Comparison of ENCODE assay signal across 8 cellular contexts in the genomic region with DNA sequence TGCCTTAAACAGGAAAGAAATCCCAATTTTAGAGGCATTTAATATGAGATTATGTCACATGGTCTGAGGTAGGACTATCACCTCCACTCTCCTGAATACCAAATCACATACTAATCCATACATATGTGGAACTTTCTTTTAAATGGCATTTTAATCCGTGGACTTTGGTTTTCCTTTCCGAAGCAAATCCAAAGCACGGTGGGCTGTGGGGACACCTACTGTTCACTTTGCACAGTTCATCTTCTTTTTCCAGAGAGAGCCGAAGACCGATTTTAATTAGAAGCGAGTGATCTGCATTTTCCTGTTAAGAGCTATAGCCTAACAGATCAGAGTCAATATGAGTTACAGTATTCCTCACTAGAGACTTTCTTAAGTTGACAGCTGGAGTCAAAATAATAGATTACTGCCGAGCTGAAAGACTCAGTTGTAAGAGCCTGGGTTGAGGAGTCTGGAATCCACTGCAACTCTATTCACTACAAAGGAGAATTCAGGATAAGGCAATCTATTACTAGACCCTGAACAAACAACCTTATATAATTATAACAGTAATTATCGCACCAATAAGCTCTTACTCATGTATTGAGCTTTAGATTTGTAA.
A peak's percentile ranks its signal among the peaks of the same experiment; 100 is the strongest.
DNase-seq lines count a peak whose midpoint lies in the region; ATAC-seq and TF ChIP-seq lines count a peak whose summit lies in the region.

No MANE protein-coding gene starts in this region.

- CTCF ChIA-PET in RWPE1 (lab: Yijun Ruan, JAX): interaction anchor here (0.6 to 0.8 kb wide), 7 partner anchors 8 to 1960 kb away, joined by 3 to 5 read pairs (median 4); no protein-coding TSS in a partner anchor

- H3K36me3 ChIP-seq in DND-41 (ENCODE audit: insufficient read depth, low read length): no peaks in the 10 kb centered on the region

- no peaks in the 10 kb centered on the region for H4K20me1 ChIP-seq in DND-41 (ENCODE audit: insufficient read depth, low read length)

- no peak overlapping the region for H2AFZ ChIP-seq in DND-41 (ENCODE audit: low read depth, low read length)

- no peaks in the 10 kb centered on the region for H3K9me3 ChIP-seq in DND-41 (ENCODE audit: insufficient read depth, low read length, severe bottlenecking)

- peak; percentile 33; the same call in 1 of the 3 replicates for ATAC-seq in DND-41 (ENCODE audit: insufficient read depth, low read depth)
- peak; percentile 66 for ATAC-seq in GM21619 (IDR thresholded peaks at IDR 0.05; ENCODE audit: unreplicated experiment)
- no peak for ATAC-seq in GM21737 (IDR thresholded peaks at IDR 0.05; ENCODE audit: unreplicated experiment)
- ATAC-seq in GM18873 (IDR thresholded peaks at IDR 0.05; ENCODE audit: low FRiP score, unreplicated experiment): no peak
- no peak for ATAC-seq in GM19467 (IDR thresholded peaks at IDR 0.05; ENCODE audit: unreplicated experiment)

- H3K79me2 ChIP-seq in DND-41 (ENCODE audit: insufficient read depth, low read length): no peaks in the 10 kb centered on the region

- POLR2A ChIA-PET in RWPE1 (lab: Yijun Ruan, JAX; ENCODE audit: low non-redundant PET): no interaction called here

- peak; percentile 73 for TF ChIP-seq CTCF in DND-41 (IDR thresholded peaks at IDR 0.05; ENCODE audit: borderline replicate concordance, extremely low read depth, low read length, poor library complexity, severe bottlenecking)
- peak; percentile 55 for TF ChIP-seq CTCF in RWPE1 (conservative IDR thresholded peaks at IDR 0.05; ENCODE audit: low read depth)

- H3K27ac ChIP-seq in DND-41 (ENCODE audit: low read length): no peak overlapping the region
- no peak overlapping the region for H3K27ac ChIP-seq in RWPE1

- H3K27me3 ChIP-seq in DND-41 (ENCODE audit: insufficient read depth, low read length, poor library complexity): no peaks in the 10 kb centered on the region

- H3K9ac ChIP-seq in DND-41 (ENCODE audit: low read depth, low read length): no peak overlapping the region

- DNase-seq in DND-41 (peak; percentile 27), RWPE1 (ENCODE audit: low spot score) (peak; percentile 26), fibroblast of the conjunctiva (ENCODE audit: low read depth) (peak; percentile 21), putamen (ENCODE audit: low spot score) (peak; percentile 38)

- H3K4me3 ChIP-seq in DND-41 (ENCODE audit: low read depth in 1 of 2, low read length in 2 of 2): no peak overlapping the region

- no peaks in the 10 kb centered on the region for H3K4me1 ChIP-seq in DND-41 (ENCODE audit: insufficient read depth, low read length)

- H3K4me2 ChIP-seq in DND-41 (ENCODE audit: insufficient read depth, low read length): no peak overlapping the region

Comparison
In these comparisons a context has a peak if more than half of its experiments do, and no peak if none do; other contexts are left out.
1. ATAC-seq: peak in DND-41 (single experiment) and GM21619 (single experiment); none in GM21737 (single experiment), GM18873 (single experiment) and GM19467 (single experiment).
2. Peak in every context shown above with its lines, with median percentiles within 50 percentile points of each other: DNase-seq.